ENCODE assay signal across 9 cellular contexts in the genomic region with DNA sequence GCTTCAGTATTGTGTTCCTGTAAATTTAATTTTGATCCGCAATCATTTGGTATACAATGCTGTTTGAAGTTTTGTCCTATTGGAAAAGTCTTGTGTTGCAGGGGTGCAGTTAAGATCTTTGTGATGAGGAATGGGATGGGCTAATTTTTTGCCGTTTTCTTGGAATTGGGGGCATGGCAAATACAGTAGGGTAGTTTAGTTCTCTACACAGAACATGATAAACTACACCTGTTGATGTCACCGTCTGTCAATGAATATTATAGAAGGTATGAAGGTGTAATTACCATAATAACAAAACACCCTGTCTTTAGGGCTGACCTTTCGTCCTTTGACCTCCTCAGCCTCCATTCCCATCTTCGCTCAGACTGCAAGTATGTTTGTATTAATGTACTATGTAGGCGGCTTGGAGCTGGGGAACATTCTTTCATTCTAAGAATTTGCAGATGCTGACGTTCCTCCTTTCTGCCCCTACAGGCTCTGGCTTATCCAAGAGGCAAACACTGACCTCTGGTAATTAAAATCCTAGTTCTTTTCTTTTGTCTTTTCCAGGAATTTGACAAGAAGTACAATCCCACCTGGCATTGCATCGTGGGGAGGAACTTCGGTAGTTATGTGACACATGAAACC. TPM values are rescaled to one million over a fixed set of nuclear protein-coding genes. Genes with fewer than 3 reads are reported as not detected.
DNase-seq lines count a peak whose midpoint lies in the region; ATAC-seq, FAIRE-seq and TF ChIP-seq lines count a peak whose summit lies in the region.
"Had no signal": no experiment of that assay in that cellular context is flagged by ENCODE, and none has a peak within 500 bp of the region (broad histone marks: within the 10 kb centered on the region; RNA-seq: fewer than 3 reads in every experiment).

No MANE protein-coding gene starts in this region.

- H3K4me3 ChIP-seq in BE2C (ENCODE audit: low read depth, low read length) = peak overlapping the region; percentile 93
- H3K4me3 ChIP-seq in LNCaP clone FGC (ENCODE audit: low read depth, low read length) = peak overlapping the region; percentile 86
- H3K4me3 ChIP-seq in duodenal mucosa (ENCODE audit: low read depth in 1 of 2, low read length in 2 of 2) = peak overlapping the region; percentile 94

- H3K27me3 ChIP-seq in BE2C (no peaks in the 10 kb centered on the region), duodenal mucosa (ENCODE audit: control insufficient read depth in 1 of 2, insufficient read depth in 2 of 2, low read length in 2 of 2) (no peaks in the 10 kb centered on the region)

- H3K9me3 ChIP-seq in BE2C = no peaks in the 10 kb centered on the region
- H3K9me3 ChIP-seq in duodenal mucosa (ENCODE audit: control insufficient read depth in 1 of 2, low read length in 2 of 2) = no peaks in the 10 kb centered on the region

- TF ChIP-seq CTCF in BE2C (IDR thresholded peaks at IDR 0.05; ENCODE audit: low read depth, low read length) (no peak), LNCaP clone FGC (IDR thresholded peaks at IDR 0.05; ENCODE audit: control insufficient read depth, extremely low read depth, insufficient read depth) (no peak), nephron (IDR thresholded peaks at IDR 0.05; ENCODE audit: unreplicated experiment in 3 of 3) (no peak)

- no peak for DNase-seq in BE2C
- DNase-seq in LNCaP clone FGC (ENCODE audit: low read depth) = no peak
- DNase-seq in frontal cortex (ENCODE audit: low spot score in 2 of 2) = no peak
- DNase-seq in NCI-H1092 treated with DMSO at 0.1 percent for 48 hours (lab: John Stamatoyannopoulos, UW) = no peak
- DNase-seq in foreskin melanocyte = no peak
- DNase-seq: SIG-M5 had no signal

- ATAC-seq in HG02973 (IDR thresholded peaks at IDR 0.05; ENCODE audit: unreplicated experiment) = no peak

- H3K27ac Mint-ChIP-seq in nephron = peak overlapping the region; percentile 89 to 97 (median 92)

- peak overlapping the region; percentile 53 to 65 for H3K9ac ChIP-seq in duodenal mucosa (ENCODE audit: low read depth in 1 of 2, low read length in 2 of 2)

- no peaks in the 10 kb centered on the region for H3K4me1 ChIP-seq in BE2C
- H3K4me1 ChIP-seq in duodenal mucosa (ENCODE audit: control insufficient read depth in 1 of 2, insufficient read depth in 2 of 2, low read length in 2 of 2) = peaks cover 18 to 21% of the 10 kb centered on the region in 2 donors

- H3K4me3 Mint-ChIP-seq in nephron = peak overlapping the region; percentile 96 to 100 (median 97)

- H3K4me1 Mint-ChIP-seq in nephron = peaks cover 29% of the 10 kb centered on the region

- FAIRE-seq in frontal cortex (lab: Jason Lieb, UNC) = no peak

- peaks cover 20% of the 10 kb centered on the region for H3K36me3 ChIP-seq in BE2C
- peaks cover 5 to 14% of the 10 kb centered on the region in 2 donors for H3K36me3 ChIP-seq in duodenal mucosa (ENCODE audit: control insufficient read depth in 1 of 2, insufficient read depth in 2 of 2, low read length in 2 of 2)

- no peaks in the 10 kb centered on the region for H3K27me3 Mint-ChIP-seq in nephron (ENCODE audit: low read depth)

- H3K36me3 Mint-ChIP-seq in nephron (ENCODE audit: low read depth) = peaks cover 47% of the 10 kb centered on the region

- H3K9me3 Mint-ChIP-seq in nephron = no peaks in the 10 kb centered on the region

- H3K27ac ChIP-seq in duodenal mucosa (ENCODE audit: low read depth, low read length) = no peak overlapping the region

RNA-seq across cellular contexts. Expression of a gene that starts 1.7 kb away (rescaled TPM):
- 707 TPM for polyA plus RNA-seq in BE2C (2012; ENCODE audit: insufficient read depth, insufficient read length, low read depth)
- 279 TPM for total RNA-seq in frontal cortex

RNA-seq across cellular contexts. Expression of a gene that starts 28.1 kb away (rescaled TPM):
- polyA plus RNA-seq in BE2C (2012; ENCODE audit: insufficient read depth, insufficient read length, low read depth) = 624 TPM
- total RNA-seq in frontal cortex = 92.5 TPM

RNA-seq across cellular contexts. Expression of a gene that starts 31.3 kb away (rescaled TPM):
- 57.3 TPM for polyA plus RNA-seq in BE2C (2012; ENCODE audit: insufficient read depth, insufficient read length, low read depth)
- total RNA-seq in frontal cortex = 25.3 TPM

RNA-seq across cellular contexts. Expression of a gene that starts 36.5 kb away (rescaled TPM):
- 230 TPM for polyA plus RNA-seq in BE2C (2012; ENCODE audit: insufficient read depth, insufficient read length, low read depth)
- total RNA-seq in frontal cortex = 119 TPM

RNA-seq across cellular contexts. Expression of a gene that starts 51.4 kb away (rescaled TPM):
- 28.9 TPM for polyA plus RNA-seq in BE2C (2012; ENCODE audit: insufficient read depth, insufficient read length, low read depth)
- 28.9 TPM for total RNA-seq in frontal cortex
